1 cellular context compared by ENCODE assay signal in genomic region chr19:54959840-54960239, GRCh38.
TF ChIP-seq lines count a peak whose summit lies in the region.

No MANE protein-coding gene starts in this region.

TF ChIP-seq in K562, 482 proteins besides CTCF, POLR2A, EP300 and RAD21 (continued from another document and continues in another):
- 0 out of 2 replicates have a peak, but pooled peaks have one; percentile 23 for TF ChIP-seq RUNX1 (IDR thresholded peaks at IDR 0.05; ENCODE audit: low read depth)
- TF ChIP-seq TAL1 (IDR thresholded peaks at IDR 0.05) = peak; percentile 47
- TF ChIP-seq PTBP1 (IDR thresholded peaks at IDR 0.05; ENCODE audit: low read depth, low read length) = no peak
- no peak for TF ChIP-seq BMI1 (IDR thresholded peaks at IDR 0.05; ENCODE audit: low read length)
- peak in 1 of 2 experiments; percentile 83; a peak in 2 of 4 replicates for TF ChIP-seq RCOR1 (IDR thresholded peaks at IDR 0.05; ENCODE audit: borderline replicate concordance in 1 of 2, low read depth in 2 of 2, low read length in 2 of 2)
- no peak for TF ChIP-seq ZNF165 (CRISPR knock-in tag; IDR thresholded peaks at IDR 0.05; ENCODE audit: borderline replicate concordance)
- TF ChIP-seq CBX3 (IDR thresholded peaks at IDR 0.05; ENCODE audit: borderline replicate concordance in 1 of 2, low read length in 2 of 2) = peak in 1 of 2 experiments; percentile 78; a peak in 1 of 3 replicates
- no peak for TF ChIP-seq PHF8 (IDR thresholded peaks at IDR 0.05; ENCODE audit: borderline replicate concordance, low read length)
- no peak for TF ChIP-seq MECOM (CRISPR knock-in tag; IDR thresholded peaks at IDR 0.05)
- TF ChIP-seq VEZF1 (CRISPR knock-in tag; IDR thresholded peaks at IDR 0.05) = 0 out of 2 replicates have a peak, but pooled peaks have one; percentile 34
- TF ChIP-seq SIN3A (IDR thresholded peaks at IDR 0.05; ENCODE audit: borderline replicate concordance in 2 of 2, control insufficient read depth in 1 of 2, low read depth in 2 of 2, low read length in 2 of 2) = no peak
- no peak for TF ChIP-seq ATF3 (IDR thresholded peaks at IDR 0.05)
- TF ChIP-seq ATF3 (CRISPR knock-in tag; conservative IDR thresholded peaks at IDR 0.05) = peak; percentile 65
- TF ChIP-seq CBFA2T3 (IDR thresholded peaks at IDR 0.05) = peak; percentile 66
- TF ChIP-seq DPF2 (IDR thresholded peaks at IDR 0.05) = peak; percentile 86
- peak; percentile 65; the same call in 1 of the 2 replicates for TF ChIP-seq NCOR1 (IDR thresholded peaks at IDR 0.05)
- TF ChIP-seq POLR2AphosphoS2 (IDR thresholded peaks at IDR 0.05; ENCODE audit: low read length) = no peak
- TF ChIP-seq FOXK1 (CRISPR knock-in tag; IDR thresholded peaks at IDR 0.05; ENCODE audit: borderline replicate concordance) = no peak
- TF ChIP-seq TBL1XR1 (IDR thresholded peaks at IDR 0.05; ENCODE audit: low read length in 2 of 2) = peak in 1 of 2 experiments; percentile 60; a peak in 1 of 4 replicates
- no peak for TF ChIP-seq ILK (tag; IDR thresholded peaks at IDR 0.05; ENCODE audit: borderline replicate concordance, low read depth)
- TF ChIP-seq BCLAF1 (IDR thresholded peaks at IDR 0.05; ENCODE audit: borderline replicate concordance in 1 of 2, control insufficient read depth in 1 of 2, low read depth in 2 of 2, low read length in 1 of 2) = no peak
- TF ChIP-seq HDAC1 (IDR thresholded peaks at IDR 0.05) = peak in 1 of 2 experiments; percentile 54; a peak in 1 of 4 replicates
- TF ChIP-seq MEIS2 (IDR thresholded peaks at IDR 0.05; ENCODE audit: partially characterized antibody) = peak; percentile 55
- no peak for TF ChIP-seq NUFIP1 (IDR thresholded peaks at IDR 0.05; ENCODE audit: partially characterized antibody)
- peak; percentile 56 for TF ChIP-seq TCF3 (CRISPR knock-in tag; IDR thresholded peaks at IDR 0.05)
- TF ChIP-seq FOXA3 (CRISPR knock-in tag; conservative IDR thresholded peaks at IDR 0.05 in 1 of 2, IDR thresholded peaks at IDR 0.05 in 1 of 2) = peak; percentile 72 to 79
- no peak for TF ChIP-seq NR2C2 (CRISPR knock-in tag; IDR thresholded peaks at IDR 0.05)
- TF ChIP-seq NR2C2 (tag; IDR thresholded peaks at IDR 0.05) = no peak
- peak in 1 of 2 experiments; percentile 84; a peak in 2 of 4 replicates for TF ChIP-seq ETV6 (IDR thresholded peaks at IDR 0.05; ENCODE audit: borderline replicate concordance in 1 of 2, low read depth in 2 of 2, low read length in 1 of 2)
- no peak for TF ChIP-seq ETV6 (CRISPR knock-in tag; IDR thresholded peaks at IDR 0.05; ENCODE audit: borderline replicate concordance)
- TF ChIP-seq ZNF668 (CRISPR knock-in tag; IDR thresholded peaks at IDR 0.05) = no peak
- peak; percentile 53; the same call in 1 of the 2 replicates for TF ChIP-seq RNF2 (IDR thresholded peaks at IDR 0.05)
- 0 out of 4 replicates have a peak, but pooled peaks of 1 of the 2 experiments have one; percentile 25 for TF ChIP-seq NRF1 (conservative IDR thresholded peaks at IDR 0.05 in 1 of 2, IDR thresholded peaks at IDR 0.05 in 1 of 2)
- 0 out of 2 replicates have a peak, but pooled peaks have one; percentile 29 for TF ChIP-seq MYNN (IDR thresholded peaks at IDR 0.05)
- TF ChIP-seq MYNN (CRISPR knock-in tag; IDR thresholded peaks at IDR 0.05) = no peak
- TF ChIP-seq ZNF133 (CRISPR knock-in tag; IDR thresholded peaks at IDR 0.05) = no peak
- peak; percentile 62; the same call in 1 of the 2 replicates for TF ChIP-seq ZBTB33 (CRISPR knock-in tag; IDR thresholded peaks at IDR 0.05)
- peak; percentile 49 for TF ChIP-seq LEF1 (IDR thresholded peaks at IDR 0.05)
- peak; percentile 94 for TF ChIP-seq SPI1 (IDR thresholded peaks at IDR 0.05; ENCODE audit: borderline replicate concordance, low read depth, low read length)
- TF ChIP-seq PML (IDR thresholded peaks at IDR 0.05; ENCODE audit: low read length) = peak; percentile 40; the same call in 1 of the 2 replicates
- TF ChIP-seq NBN (IDR thresholded peaks at IDR 0.05; ENCODE audit: low read depth) = peak; percentile 75; the same call in 1 of the 2 replicates
- 0 out of 2 replicates have a peak, but pooled peaks have one; percentile 49 for TF ChIP-seq ZNF175 (CRISPR knock-in tag; IDR thresholded peaks at IDR 0.05; ENCODE audit: low read depth)
- TF ChIP-seq SMAD4 (CRISPR knock-in tag; conservative IDR thresholded peaks at IDR 0.05) = peak; percentile 86
- TF ChIP-seq ZNF512 (tag; IDR thresholded peaks at IDR 0.05) = no peak
- TF ChIP-seq TEAD2 (tag; IDR thresholded peaks at IDR 0.05) = no peak
- no peak for TF ChIP-seq ZC3H4 (CRISPR knock-in tag; IDR thresholded peaks at IDR 0.05; ENCODE audit: borderline replicate concordance)
- peak; percentile 7; the same call in 1 of the 2 replicates for TF ChIP-seq JUND (IDR thresholded peaks at IDR 0.05; ENCODE audit: borderline replicate concordance, low read depth, low read length)
- no peak; the same call in 2 of the 3 replicates for TF ChIP-seq JUND (tag; IDR thresholded peaks at IDR 0.05; ENCODE audit: borderline replicate concordance, low read depth, low read length)
- TF ChIP-seq TEAD4 (IDR thresholded peaks at IDR 0.05; ENCODE audit: low read length) = peak; percentile 79
- TF ChIP-seq TEAD4 (CRISPR knock-in tag; IDR thresholded peaks at IDR 0.05; ENCODE audit: borderline replicate concordance) = no peak
- 0 out of 2 replicates have a peak, but pooled peaks have one; percentile 22 for TF ChIP-seq FOXP1 (CRISPR knock-in tag; IDR thresholded peaks at IDR 0.05)
- no peak for TF ChIP-seq ZNF12 (CRISPR knock-in tag; IDR thresholded peaks at IDR 0.05)
- TF ChIP-seq LCOR (CRISPR knock-in tag; IDR thresholded peaks at IDR 0.05) = 0 out of 2 replicates have a peak, but pooled peaks have one; percentile 27
- no peak for TF ChIP-seq ZNF41 (CRISPR knock-in tag; conservative IDR thresholded peaks at IDR 0.05)
- peak; percentile 18; the same call in 1 of the 2 replicates for TF ChIP-seq CREM (IDR thresholded peaks at IDR 0.05; ENCODE audit: low read depth)
- TF ChIP-seq SOX6 (IDR thresholded peaks at IDR 0.05) = peak; percentile 96
- peak; percentile 80; the same call in 1 of the 2 replicates for TF ChIP-seq CBX1 (IDR thresholded peaks at IDR 0.05; ENCODE audit: low read depth)
- no peak for TF ChIP-seq PCBP2 (IDR thresholded peaks at IDR 0.05; ENCODE audit: low read depth, low read length, poor library complexity, severe bottlenecking)
- TF ChIP-seq XRCC3 (IDR thresholded peaks at IDR 0.05) = no peak
- no peak for TF ChIP-seq RBM22 (IDR thresholded peaks at IDR 0.05; ENCODE audit: low read depth, low read length, poor library complexity, severe bottlenecking)
- TF ChIP-seq GABPA (tag; conservative IDR thresholded peaks at IDR 0.05; ENCODE audit: low read depth) = no peak
- TF ChIP-seq BCOR (IDR thresholded peaks at IDR 0.05) = peak; percentile 84
- TF ChIP-seq HDAC3 (IDR thresholded peaks at IDR 0.05; ENCODE audit: borderline replicate concordance, partially characterized antibody) = peak; percentile 53
- TF ChIP-seq ARID1B (IDR thresholded peaks at IDR 0.05) = peak; percentile 88
- no peak for TF ChIP-seq ZNF277 (CRISPR knock-in tag; IDR thresholded peaks at IDR 0.05; ENCODE audit: borderline replicate concordance)
- TF ChIP-seq GATAD2A (IDR thresholded peaks at IDR 0.05) = no peak
- TF ChIP-seq YBX1 (IDR thresholded peaks at IDR 0.05) = no peak
- TF ChIP-seq POLR2B (IDR thresholded peaks at IDR 0.05; ENCODE audit: low read depth, partially characterized antibody) = no peak
- peak; percentile 83 for TF ChIP-seq CXXC5 (CRISPR knock-in tag; IDR thresholded peaks at IDR 0.05)
- no peak for TF ChIP-seq HDAC6 (IDR thresholded peaks at IDR 0.05; ENCODE audit: low read depth, low read length)
- TF ChIP-seq CBFB (CRISPR knock-in tag; IDR thresholded peaks at IDR 0.05) = no peak
- no peak for TF ChIP-seq ZNF3 (CRISPR knock-in tag; IDR thresholded peaks at IDR 0.05)
- no peak for TF ChIP-seq ZNF274 (IDR thresholded peaks at IDR 0.05; ENCODE audit: borderline replicate concordance, low read depth, low read length)
- TF ChIP-seq HDGF (IDR thresholded peaks at IDR 0.05) = no peak
- TF ChIP-seq RBM17 (IDR thresholded peaks at IDR 0.05; ENCODE audit: borderline replicate concordance, low read depth, low read length) = no peak
- peak; percentile 44 to 54 for TF ChIP-seq KDM1A (IDR thresholded peaks at IDR 0.05)
- TF ChIP-seq MEF2A (IDR thresholded peaks at IDR 0.05; ENCODE audit: control insufficient read depth, low read depth, low read length) = 0 out of 2 replicates have a peak, but pooled peaks have one; percentile 22
- TF ChIP-seq ETV1 (tag; conservative IDR thresholded peaks at IDR 0.05; ENCODE audit: low read depth) = 0 out of 2 replicates have a peak, but pooled peaks have one; percentile 36
- no peak for TF ChIP-seq SAP30 (IDR thresholded peaks at IDR 0.05; ENCODE audit: borderline replicate concordance, insufficient read depth, low read depth, low read length, poor library complexity, severe bottlenecking)
- TF ChIP-seq RB1 (IDR thresholded peaks at IDR 0.05; ENCODE audit: low read depth) = no peak
- TF ChIP-seq ZEB2 (IDR thresholded peaks at IDR 0.05) = peak; percentile 71
